In genomic region chr14:78469947-78470346, GRCh38 we compare ENCODE assay signal across 34 cellular contexts.
"Had no signal": no experiment of that assay in that cellular context is flagged by ENCODE, and none has a peak within 500 bp of the region (broad histone marks: within the 10 kb centered on the region; RNA-seq: fewer than 3 reads in every experiment).

No MANE protein-coding gene starts in this region.

- H3K27me3 ChIP-seq: Peyer's patch had no signal

- ATAC-seq: activated CD8-positive, alpha-beta memory T cell treated with anti-CD3 and anti-CD28 coated beads, Interleukin-2, amount 10 ng/mL, durations not matched to agents 7 days and 5 days; activated naive CD8-positive, alpha-beta T cell treated with anti-CD3 and anti-CD28 coated beads, Interleukin-2, amount 50 U/mL, for 24 hours; K562; PC-3 had no signal

- H3K4me1 Mint-ChIP-seq: activated CD4-positive, alpha-beta memory T cell treated with anti-CD3 and anti-CD28 coated beads, Interleukin-2, amount 10 ng/mL, durations not matched to agents 7 days and 5 days; activated CD8-positive, alpha-beta memory T cell treated with anti-CD3 and anti-CD28 coated beads, Interleukin-2, amount 10 ng/mL, durations not matched to agents 7 days and 5 days; activated naive CD4-positive, alpha-beta T cell treated with anti-CD3 and anti-CD28 coated beads, Interleukin-2, amount 10 ng/mL, durations not matched to agents 7 days and 5 days; activated naive CD8-positive, alpha-beta T cell treated with anti-CD3 and anti-CD28 coated beads, Interleukin-2, amount 50 U/mL, for 24 hours; brain had no signal

- H3K27me3 Mint-ChIP-seq: activated CD4-positive, alpha-beta memory T cell treated with anti-CD3 and anti-CD28 coated beads, Interleukin-2, amount 10 ng/mL, durations not matched to agents 7 days and 5 days; activated CD8-positive, alpha-beta memory T cell treated with anti-CD3 and anti-CD28 coated beads, Interleukin-2, amount 10 ng/mL, durations not matched to agents 7 days and 5 days; activated naive CD4-positive, alpha-beta T cell treated with anti-CD3 and anti-CD28 coated beads, Interleukin-2, amount 10 ng/mL, durations not matched to agents 7 days and 5 days; activated naive CD8-positive, alpha-beta T cell treated with anti-CD3 and anti-CD28 coated beads, Interleukin-2, amount 50 U/mL, for 24 hours; brain had no signal

- H3K36me3 ChIP-seq: Peyer's patch, WERI-Rb-1 had no signal

- H3K27ac Mint-ChIP-seq: activated CD4-positive, alpha-beta memory T cell treated with anti-CD3 and anti-CD28 coated beads, Interleukin-2, amount 10 ng/mL, durations not matched to agents 7 days and 5 days; activated CD8-positive, alpha-beta memory T cell treated with anti-CD3 and anti-CD28 coated beads, Interleukin-2, amount 10 ng/mL, durations not matched to agents 7 days and 5 days; activated naive CD4-positive, alpha-beta T cell treated with anti-CD3 and anti-CD28 coated beads, Interleukin-2, amount 10 ng/mL, durations not matched to agents 7 days and 5 days; activated naive CD8-positive, alpha-beta T cell; activated naive CD8-positive, alpha-beta T cell treated with anti-CD3 and anti-CD28 coated beads, Interleukin-2, amount 50 U/mL, for 24 hours; brain had no signal

- FAIRE-seq: bronchial epithelial cell, K562 had no signal

- DNase-seq: activated CD4-positive, alpha-beta memory T cell treated with anti-CD3 and anti-CD28 coated beads, Interleukin-2, amount 10 ng/mL, durations not matched to agents 7 days and 5 days; activated CD4-positive, alpha-beta T cell treated with anti-CD3 and anti-CD28 coated beads for 1 hour; activated CD4-positive, alpha-beta T cell treated with anti-CD3 and anti-CD28 coated beads for 48 hours; activated CD4-positive, CD25-positive, alpha-beta regulatory T cell; activated CD8-positive, alpha-beta memory T cell treated with anti-CD3 and anti-CD28 coated beads for 24 hours; activated CD8-positive, alpha-beta memory T cell treated with anti-CD3 and anti-CD28 coated beads, Interleukin-2, amount 10 ng/mL, durations not matched to agents 7 days and 5 days; activated CD8-positive, alpha-beta memory T cell treated with anti-CD3 and anti-CD28 coated beads, Interleukin-2, amount 50 U/mL, for 48 hours; activated effector memory CD4-positive, alpha-beta T cell treated with Interleukin-2 at 50 U/mL for 16 hours; activated naive CD4-positive, alpha-beta T cell treated with anti-CD3 and anti-CD28 coated beads, Interleukin-2, amount 10 ng/mL, durations not matched to agents 7 days and 5 days; activated naive CD8-positive, alpha-beta T cell treated with anti-CD3 and anti-CD28 coated beads, Interleukin-2, amount 50 U/mL, for 24 hours; activated T-cell treated with anti-CD3 and anti-CD28 coated beads, Interleukin-2, amount 50 U/mL, for 48 hours; anterior cingulate cortex; cerebellar nuclear complex; IMR-90; NCI-H1092 treated with DMSO at 0.1 percent for 48 hours; NCI-H1436; NCI-H187; NCI-H2171 treated with DMSO at 0.1 percent for 48 hours; NCI-H2227 treated with DMSO at 0.1 percent for 48 hours; NCI-H446 treated with DMSO at 0.1 percent for 48 hours; NCI-H524; NCI-H82; NK-92 treated with Interleukin-12 subunit alpha and Interleukin-12 subunit beta, amount 100 ng/mL, for 24 hours; PC-3; Peyer's patch; RPMI8226; SW 1271; T-helper 1 cell; T1000; WERI-Rb-1 had no signal

- H3K4me3 ChIP-seq: K562, Peyer's patch had no signal

- H3K9me3 ChIP-seq: Peyer's patch had no signal

- H3K27ac ChIP-seq: Peyer's patch, WERI-Rb-1 had no signal

- H3K36me3 Mint-ChIP-seq: activated CD8-positive, alpha-beta memory T cell treated with anti-CD3 and anti-CD28 coated beads, Interleukin-2, amount 10 ng/mL, durations not matched to agents 7 days and 5 days; activated naive CD4-positive, alpha-beta T cell treated with anti-CD3 and anti-CD28 coated beads, Interleukin-2, amount 10 ng/mL, durations not matched to agents 7 days and 5 days; activated naive CD8-positive, alpha-beta T cell had no signal

- H3K4me3 Mint-ChIP-seq: activated CD4-positive, alpha-beta memory T cell treated with anti-CD3 and anti-CD28 coated beads, Interleukin-2, amount 10 ng/mL, durations not matched to agents 7 days and 5 days; activated CD8-positive, alpha-beta memory T cell treated with anti-CD3 and anti-CD28 coated beads, Interleukin-2, amount 10 ng/mL, durations not matched to agents 7 days and 5 days; activated naive CD4-positive, alpha-beta T cell treated with anti-CD3 and anti-CD28 coated beads, Interleukin-2, amount 10 ng/mL, durations not matched to agents 7 days and 5 days; activated naive CD8-positive, alpha-beta T cell; activated naive CD8-positive, alpha-beta T cell treated with anti-CD3 and anti-CD28 coated beads, Interleukin-2, amount 50 U/mL, for 24 hours; brain had no signal

- H3K4me1 ChIP-seq: Peyer's patch had no signal
